In the genomic region with DNA sequence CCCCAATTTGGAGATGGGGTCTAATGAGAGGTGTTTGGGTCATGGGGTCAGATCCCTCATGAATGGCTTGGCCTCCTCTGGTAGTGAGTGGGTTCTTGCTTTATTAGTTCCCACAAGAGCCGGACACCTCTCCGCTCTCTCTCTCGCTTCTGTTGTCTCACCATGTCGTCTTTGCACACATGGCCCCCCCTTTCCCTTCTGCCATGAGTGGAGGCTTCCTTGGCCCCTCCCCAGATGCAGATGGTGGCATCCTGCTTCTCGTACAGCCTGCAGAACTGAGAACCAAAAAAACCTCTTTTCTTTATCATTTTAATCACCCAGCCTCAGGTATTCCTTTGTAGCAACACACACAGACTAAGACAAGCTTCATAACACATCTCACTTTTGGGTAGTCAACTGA, we compare ENCODE assay signal across 15 cellular contexts. TPM values are rescaled to one million over a fixed set of nuclear protein-coding genes. Genes with fewer than 3 reads are reported as not detected.
DNase-seq lines count a peak whose midpoint lies in the region; ATAC-seq and TF ChIP-seq lines count a peak whose summit lies in the region.
"Had no signal": no experiment of that assay in that cellular context is flagged by ENCODE, and none has a peak within 500 bp of the region (broad histone marks: within the 10 kb centered on the region; RNA-seq: fewer than 3 reads in every experiment).

No MANE protein-coding gene starts in this region.

- TF ChIP-seq POLR2A in lower leg skin (IDR thresholded peaks at IDR 0.05) = no peak

- no peaks in the 10 kb centered on the region for H3K36me3 ChIP-seq in neural progenitor cell
- H3K36me3 ChIP-seq in CD8-positive, alpha-beta T cell (ENCODE audit: insufficient read depth, low read length) = no peaks in the 10 kb centered on the region

- no peaks in the 10 kb centered on the region for H3F3A ChIP-seq in neural progenitor cell (ENCODE audit: low read depth)

- intact Hi-C loops in lower leg skin (cut with DNase I; ENCODE audit: low total_unique reads) = loop anchor here (10.0 kb wide), 1 partner anchor 242 kb away; no protein-coding TSS in a partner anchor
- intact Hi-C loops in CD8-positive, alpha-beta T cell (cut with DNase I, micrococcal nuclease) = no loop called here

- H2AFZ ChIP-seq in neural progenitor cell (replicated peaks) = peak overlapping the region; percentile 81

- H3K4me1 ChIP-seq in neural progenitor cell = peaks cover 45% of the 10 kb centered on the region
- H3K4me1 ChIP-seq in CD8-positive, alpha-beta T cell (ENCODE audit: insufficient read depth, low read length) = no peaks in the 10 kb centered on the region

- no peak overlapping the region for H3K9ac ChIP-seq in neural progenitor cell

- H3K36me3 Mint-ChIP-seq in neural progenitor cell = no peaks in the 10 kb centered on the region
- no peaks in the 10 kb centered on the region for H3K36me3 Mint-ChIP-seq in CD8-positive, alpha-beta T cell
- H3K36me3 Mint-ChIP-seq: CD8-positive, alpha-beta memory T cell had no signal

- DNase-seq in neural progenitor cell (ENCODE audit: low spot score) = no peak
- DNase-seq in lower leg skin (ENCODE audit: low spot score in 2 of 2) = no peak
- DNase-seq in DMS53 (lab: John Stamatoyannopoulos, UW) = no peak
- no peak for DNase-seq in CD8-positive, alpha-beta T cell
- DNase-seq: CD8-positive, alpha-beta memory T cell; H9; NCI-H1048; NCI-H1694; NCI-H345; PC-3; T1000 had no signal

- CTCF ChIA-PET in CD8-positive, alpha-beta T cell (lab: Charles Lee) = no interaction called here

- H3K27ac Mint-ChIP-seq in neural progenitor cell = peak overlapping the region; percentile 34
- H3K27ac Mint-ChIP-seq in CD8-positive, alpha-beta T cell = no peak overlapping the region
- H3K27ac Mint-ChIP-seq: B cell had no signal

- H4K20me1 ChIP-seq in neural progenitor cell (ENCODE audit: low read depth) = no peaks in the 10 kb centered on the region

- H3K4me3 Mint-ChIP-seq in neural progenitor cell = no peak overlapping the region
- H3K4me3 Mint-ChIP-seq in CD8-positive, alpha-beta T cell = no peak overlapping the region
- H3K4me3 Mint-ChIP-seq: B cell; CD8-positive, alpha-beta memory T cell; H9 had no signal

- H3K9me3 ChIP-seq in neural progenitor cell (ENCODE audit: low read depth) = no peaks in the 10 kb centered on the region
- H3K9me3 ChIP-seq in CD8-positive, alpha-beta T cell (ENCODE audit: low read length) = no peaks in the 10 kb centered on the region

- no peak overlapping the region for H3K27ac ChIP-seq in neural progenitor cell
- H3K27ac ChIP-seq in CD8-positive, alpha-beta T cell (ENCODE audit: low read depth, low read length) = no peak overlapping the region

- H3K79me2 ChIP-seq in neural progenitor cell (ENCODE audit: low read depth) = no peaks in the 10 kb centered on the region

- POLR2A ChIA-PET in CD8-positive, alpha-beta T cell (lab: Charles Lee) = no interaction called here

- TF ChIP-seq CTCF in neural progenitor cell (IDR thresholded peaks at IDR 0.05) = no peak
- no peak for TF ChIP-seq CTCF in lower leg skin (IDR thresholded peaks at IDR 0.05)
- TF ChIP-seq CTCF in CD8-positive, alpha-beta T cell (IDR thresholded peaks at IDR 0.05) = no peak

- H3K27me3 ChIP-seq in neural progenitor cell = no peaks in the 10 kb centered on the region
- H3K27me3 ChIP-seq in CD8-positive, alpha-beta T cell (ENCODE audit: insufficient read depth, low read length) = no peaks in the 10 kb centered on the region

- H3K9me3 Mint-ChIP-seq in neural progenitor cell = peaks cover 20% of the 10 kb centered on the region
- no peaks in the 10 kb centered on the region for H3K9me3 Mint-ChIP-seq in CD8-positive, alpha-beta T cell
- H3K9me3 Mint-ChIP-seq: CD8-positive, alpha-beta memory T cell; H9 had no signal

- ATAC-seq in GM19324 (IDR thresholded peaks at IDR 0.05; ENCODE audit: low FRiP score, unreplicated experiment) (peak; percentile 51), HG02798 (IDR thresholded peaks at IDR 0.05; ENCODE audit: poor library complexity, unreplicated experiment) (peak; percentile 56), HG03460 (IDR thresholded peaks at IDR 0.05; ENCODE audit: unreplicated experiment) (peak; percentile 48)
- no peak for ATAC-seq in CD8-positive, alpha-beta T cell
- ATAC-seq: PC-3 had no signal

- H3K4me3 ChIP-seq in neural progenitor cell = no peak overlapping the region
- H3K4me3 ChIP-seq in lower leg skin (ENCODE audit: low read depth, poor library complexity, severe bottlenecking) = no peak overlapping the region
- no peak overlapping the region for H3K4me3 ChIP-seq in CD8-positive, alpha-beta T cell (ENCODE audit: low read depth, low read length)

- peaks cover 42% of the 10 kb centered on the region for H3K4me1 Mint-ChIP-seq in neural progenitor cell
- H3K4me1 Mint-ChIP-seq in CD8-positive, alpha-beta T cell (ENCODE audit: low read depth) = no peaks in the 10 kb centered on the region
- H3K4me1 Mint-ChIP-seq: B cell; CD8-positive, alpha-beta memory T cell had no signal

- H3K4me2 ChIP-seq in neural progenitor cell = no peak overlapping the region

- 94% methylated on average over 5 of the region's 5 CpGs for WGBS in lower leg skin, 2 donors

- H3K27me3 Mint-ChIP-seq in neural progenitor cell (ENCODE audit: insufficient read depth, low read depth) = peaks cover 7% of the 10 kb centered on the region
- H3K27me3 Mint-ChIP-seq in CD8-positive, alpha-beta T cell (ENCODE audit: low read depth) = peaks cover 2% of the 10 kb centered on the region

RNA-seq across cellular contexts. Expression of a gene that starts 49.7 kb away (rescaled TPM):
- 35.9 and 50.8 TPM in 2 replicates for total RNA-seq in neural progenitor cell (ENCODE audit: low replicate concordance)
- total RNA-seq in lower leg skin = 100 to 1,000 TPM; 216 to 444 (median 274) TPM
- 10 to 100 TPM; 65.8 to 66.1 TPM for total RNA-seq in CD8-positive, alpha-beta T cell
